ENCODE assay signal across 8 cellular contexts in the genomic region with DNA sequence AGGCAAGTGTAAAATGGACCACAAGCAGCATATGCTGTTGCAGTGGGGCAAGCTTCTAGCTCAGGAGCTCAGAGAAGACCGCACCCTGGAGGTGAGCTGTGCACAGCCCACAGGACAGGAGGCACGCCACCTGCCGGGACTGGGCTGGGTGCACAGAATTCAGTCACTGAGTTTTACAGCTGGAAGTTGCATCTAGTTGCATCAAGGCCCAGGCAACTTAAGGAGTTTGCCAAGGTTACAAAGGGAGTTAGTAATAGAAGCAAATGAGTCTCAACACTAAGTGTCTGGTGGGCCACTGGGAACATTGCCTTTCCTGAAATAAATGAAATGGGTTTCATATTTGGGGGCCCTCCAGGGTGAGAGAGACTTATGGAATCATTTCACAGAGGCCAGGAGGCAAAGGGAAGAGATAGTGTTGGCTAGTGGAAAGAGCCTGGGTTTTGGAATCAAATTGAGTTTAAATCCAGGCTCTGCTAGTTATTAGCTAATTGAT. TPM values are rescaled to one million over a fixed set of nuclear protein-coding genes. Genes with fewer than 3 reads are reported as not detected.
DNase-seq lines count a peak whose midpoint lies in the region; ATAC-seq and TF ChIP-seq lines count a peak whose summit lies in the region.

No MANE protein-coding gene starts in this region.

- H3K4me1 ChIP-seq in parathyroid adenoma: peaks cover 20% of the 10 kb centered on the region

- no peaks in the 10 kb centered on the region for H3K79me2 ChIP-seq in parathyroid adenoma

- no peak for DNase-seq in activated T-helper 2 cell treated with anti-CD3 and anti-CD28 coated beads, Interferon-gamma antibody, Interleukin-2, Interleukin-4, amounts not matched to agents 10 μg/mL and 5 μg/mL and 100 μg/mL, durations not matched to agents 14 hours and 24 hours and 36 hours (ENCODE audit: low spot score)
- no peak for DNase-seq in AG08396 (ENCODE audit: low spot score)
- no peak for DNase-seq in DMS79 (lab: John Stamatoyannopoulos, UW)
- DNase-seq in endothelial cell (ENCODE audit: low spot score): no peak

- H3K9me3 Mint-ChIP-seq in activated T-helper 2 cell treated with anti-CD3 and anti-CD28 coated beads, Interferon-gamma antibody, Interleukin-2, Interleukin-4, amounts not matched to agents 10 μg/mL and 5 μg/mL and 100 μg/mL, durations not matched to agents 14 hours and 24 hours and 36 hours: no peaks in the 10 kb centered on the region
- H3K9me3 Mint-ChIP-seq in endothelial cell (ENCODE audit: unreplicated experiment): no peaks in the 10 kb centered on the region

- H3K36me3 ChIP-seq in parathyroid adenoma (ENCODE audit: control insufficient read depth, insufficient read depth, low read length): no peaks in the 10 kb centered on the region

- H3K9me3 ChIP-seq in parathyroid adenoma (ENCODE audit: control insufficient read depth, low read length): no peaks in the 10 kb centered on the region

- peaks cover 3% of the 10 kb centered on the region for H3K36me3 Mint-ChIP-seq in activated T-helper 2 cell treated with anti-CD3 and anti-CD28 coated beads, Interferon-gamma antibody, Interleukin-2, Interleukin-4, amounts not matched to agents 10 μg/mL and 5 μg/mL and 100 μg/mL, durations not matched to agents 14 hours and 24 hours and 36 hours (ENCODE audit: low read depth)
- peaks cover 11% of the 10 kb centered on the region for H3K36me3 Mint-ChIP-seq in endothelial cell (ENCODE audit: low read depth, unreplicated experiment)

- no peak overlapping the region for H3K4me3 Mint-ChIP-seq in activated T-helper 2 cell treated with anti-CD3 and anti-CD28 coated beads, Interferon-gamma antibody, Interleukin-2, Interleukin-4, amounts not matched to agents 10 μg/mL and 5 μg/mL and 100 μg/mL, durations not matched to agents 14 hours and 24 hours and 36 hours (ENCODE audit: low read depth)
- H3K4me3 Mint-ChIP-seq in endothelial cell (ENCODE audit: unreplicated experiment): no peak overlapping the region

- H3K27ac ChIP-seq in parathyroid adenoma: no peak overlapping the region

- ATAC-seq in GM21360 (IDR thresholded peaks at IDR 0.05; ENCODE audit: unreplicated experiment) (peak; percentile 62), HG03565 (IDR thresholded peaks at IDR 0.05; ENCODE audit: unreplicated experiment) (peak; percentile 35)

- peaks cover 82% of the 10 kb centered on the region for H3K4me1 Mint-ChIP-seq in activated T-helper 2 cell treated with anti-CD3 and anti-CD28 coated beads, Interferon-gamma antibody, Interleukin-2, Interleukin-4, amounts not matched to agents 10 μg/mL and 5 μg/mL and 100 μg/mL, durations not matched to agents 14 hours and 24 hours and 36 hours (ENCODE audit: low read depth)
- no peaks in the 10 kb centered on the region for H3K4me1 Mint-ChIP-seq in endothelial cell (ENCODE audit: unreplicated experiment)

- TF ChIP-seq CTCF in GM12872 (IDR thresholded peaks at IDR 0.05; ENCODE audit: insufficient read depth, low read depth, low read length) (peak; percentile 93), parathyroid adenoma (IDR thresholded peaks at IDR 0.05) (peak; percentile 41), endothelial cell (IDR thresholded peaks at IDR 0.05; ENCODE audit: unreplicated experiment) (no peak)

- no peaks in the 10 kb centered on the region for H3K27me3 ChIP-seq in parathyroid adenoma (ENCODE audit: control insufficient read depth, insufficient read depth, low read length)

- no peak overlapping the region for H3K4me2 ChIP-seq in parathyroid adenoma (ENCODE audit: low read length)

- H3K4me3 ChIP-seq in parathyroid adenoma (ENCODE audit: low read depth, low read length): no peak overlapping the region

- H3K27ac Mint-ChIP-seq in activated T-helper 2 cell treated with anti-CD3 and anti-CD28 coated beads, Interferon-gamma antibody, Interleukin-2, Interleukin-4, amounts not matched to agents 10 μg/mL and 5 μg/mL and 100 μg/mL, durations not matched to agents 14 hours and 24 hours and 36 hours: peak overlapping the region; percentile 95
- H3K27ac Mint-ChIP-seq in endothelial cell (ENCODE audit: unreplicated experiment): no peak overlapping the region

- no peak overlapping the region for H3K9ac ChIP-seq in parathyroid adenoma

- intact Hi-C loops in activated T-helper 2 cell treated with anti-CD3 and anti-CD28 coated beads, Interferon-gamma antibody, Interleukin-2, Interleukin-4, amounts not matched to agents 10 μg/mL and 5 μg/mL and 100 μg/mL, durations not matched to agents 14 hours and 24 hours and 36 hours (cut with micrococcal nuclease): loop anchor here (1.0 to 10.0 kb wide), 4 partner anchors 23 to 818 kb away; partner anchors contain the start of gene PPARG

- no peak overlapping the region for H2AFZ ChIP-seq in parathyroid adenoma

- no peaks in the 10 kb centered on the region for H3K27me3 Mint-ChIP-seq in activated T-helper 2 cell treated with anti-CD3 and anti-CD28 coated beads, Interferon-gamma antibody, Interleukin-2, Interleukin-4, amounts not matched to agents 10 μg/mL and 5 μg/mL and 100 μg/mL, durations not matched to agents 14 hours and 24 hours and 36 hours (ENCODE audit: low read depth)
- H3K27me3 Mint-ChIP-seq in endothelial cell (ENCODE audit: unreplicated experiment): no peaks in the 10 kb centered on the region

RNA-seq across cellular contexts. Expression of gene TIMP4, which starts 36.0 kb away (rescaled TPM):
- 0.41 and 0.92 TPM in 2 replicates for total RNA-seq in activated T-helper 2 cell treated with anti-CD3 and anti-CD28 coated beads, Interferon-gamma antibody, Interleukin-2, Interleukin-4, amounts not matched to agents 10 μg/mL and 5 μg/mL and 100 μg/mL, durations not matched to agents 14 hours and 24 hours and 36 hours
- 0.69 TPM for total RNA-seq in endothelial cell (ENCODE audit: unreplicated experiment)
